17 cellular contexts compared by ENCODE assay signal in the genomic region with DNA sequence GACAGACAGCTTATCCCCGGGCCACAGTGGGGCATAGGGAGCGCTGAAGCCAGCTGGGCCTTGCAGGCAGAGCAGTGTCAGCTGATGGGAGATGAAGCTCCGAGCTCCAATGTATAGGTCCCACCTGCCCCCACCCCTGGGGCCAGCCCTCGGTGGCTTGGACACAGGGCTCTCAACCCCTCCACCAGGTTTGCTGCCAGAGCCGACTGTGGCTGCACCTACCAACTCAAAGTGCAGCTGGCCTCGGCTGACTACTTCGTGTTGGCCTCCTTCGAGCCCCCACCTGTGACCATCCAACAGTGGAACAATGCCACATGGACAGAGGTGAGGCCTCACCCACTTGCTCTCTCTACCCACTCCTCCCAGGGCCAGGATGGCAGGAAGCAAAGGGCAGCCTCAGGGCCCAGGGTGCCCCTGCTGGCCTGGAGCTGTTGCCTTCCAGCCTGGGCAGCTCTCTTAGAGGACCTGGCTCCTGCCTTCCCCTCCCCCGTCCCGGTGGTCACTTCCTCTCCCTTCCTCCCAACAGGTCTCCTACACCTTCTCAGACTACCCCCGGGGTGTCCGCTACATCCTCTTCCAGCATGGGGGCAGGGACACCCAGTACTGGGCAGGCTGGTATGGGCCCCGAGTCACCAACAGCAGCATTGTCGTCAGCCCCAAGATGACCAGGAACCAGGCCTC. TPM values are rescaled to one million over a fixed set of nuclear protein-coding genes. Genes with fewer than 3 reads are reported as not detected.
DNase-seq lines count a peak whose midpoint lies in the region; FAIRE-seq and TF ChIP-seq lines count a peak whose summit lies in the region.
"Had no signal": no experiment of that assay in that cellular context is flagged by ENCODE, and none has a peak within 500 bp of the region (broad histone marks: within the 10 kb centered on the region; RNA-seq: fewer than 3 reads in every experiment).

No MANE protein-coding gene starts in this region.

- H3K36me3 ChIP-seq in bronchial epithelial cell (ENCODE audit: control insufficient read depth, insufficient read depth, low read length) (peaks cover 16% of the 10 kb centered on the region), osteoblast (ENCODE audit: insufficient read depth, low read length) (peaks cover 20% of the 10 kb centered on the region)
- H3K36me3 ChIP-seq: BE2C had no signal

- H3K4me2 ChIP-seq in osteoblast (ENCODE audit: insufficient read depth, low read length): no peak overlapping the region

- H4K20me1 ChIP-seq in osteoblast (ENCODE audit: insufficient read depth, low read length): peaks cover 4% of the 10 kb centered on the region

- H3K9me3 ChIP-seq in osteoblast (ENCODE audit: low read depth, low read length): no peaks in the 10 kb centered on the region
- H3K9me3 ChIP-seq: BE2C, Peyer's patch had no signal

- H3K79me2 ChIP-seq in osteoblast (ENCODE audit: insufficient read depth, low read length): no peaks in the 10 kb centered on the region

- no peak for TF ChIP-seq CTCF in bronchial epithelial cell (IDR thresholded peaks at IDR 0.05; ENCODE audit: insufficient read depth, low read length, severe bottlenecking)
- no peak for TF ChIP-seq CTCF in osteoblast (IDR thresholded peaks at IDR 0.05; ENCODE audit: extremely low read depth, low read depth, low read length)
- TF ChIP-seq CTCF in mesothelial cell of epicardium (IDR thresholded peaks at IDR 0.05; ENCODE audit: unreplicated experiment): no peak

- peaks cover 69% of the 10 kb centered on the region for H3K36me3 Mint-ChIP-seq in activated T-cell treated with anti-CD3 and anti-CD28 coated beads, Interleukin-2, amount 50 U/mL, for 24 hours (ENCODE audit: low read depth)
- H3K36me3 Mint-ChIP-seq in T-helper 2 cell treated with Interferon-gamma antibody and Interleukin-4, amounts not matched to agents 5 μg/mL and 100 μg/mL, for 36 hours (ENCODE audit: low read depth): peaks cover 28% of the 10 kb centered on the region
- H3K36me3 Mint-ChIP-seq in mesothelial cell of epicardium: peaks cover 6% of the 10 kb centered on the region

- H3K4me1 ChIP-seq in osteoblast (ENCODE audit: insufficient read depth, low read length): no peaks in the 10 kb centered on the region
- H3K4me1 ChIP-seq: BE2C, Peyer's patch had no signal

- H3K27me3 ChIP-seq in bronchial epithelial cell (ENCODE audit: control insufficient read depth, insufficient read depth, low read length) (no peaks in the 10 kb centered on the region), osteoblast (ENCODE audit: insufficient read depth, low read length) (no peaks in the 10 kb centered on the region)
- H3K27me3 ChIP-seq: BE2C, Peyer's patch had no signal

- no peak for DNase-seq in activated T-cell treated with anti-CD3 and anti-CD28 coated beads, Interleukin-2, amount 50 U/mL, for 24 hours
- DNase-seq in activated T-cell treated with anti-CD3 and anti-CD28 coated beads for 4 hours (no peak), bronchial epithelial cell (ENCODE audit: low read depth) (no peak), osteoblast (ENCODE audit: insufficient read length, low spot score, missing footprints) (peak; percentile 52), mesothelial cell of epicardium (ENCODE audit: low spot score in 2 of 2, unreplicated experiment in 2 of 2) (no peak)
- DNase-seq in T-helper 2 cell treated with Interferon-gamma antibody and Interleukin-4, amounts not matched to agents 5 μg/mL and 100 μg/mL, for 36 hours (ENCODE audit: low spot score): no peak
- DNase-seq: 8988T; BE2C; CD4-positive, alpha-beta T cell; EL; H9; Kasumi-1; MM.1S; NCI-H1092 treated with DMSO at 0.1 percent for 48 hours; NCI-H226; NCI-H524 treated with DMSO at 0.1 percent for 48 hours; Peyer's patch had no signal

- no peaks in the 10 kb centered on the region for H3K9me3 Mint-ChIP-seq in activated T-cell treated with anti-CD3 and anti-CD28 coated beads, Interleukin-2, amount 50 U/mL, for 24 hours
- no peaks in the 10 kb centered on the region for H3K9me3 Mint-ChIP-seq in T-helper 2 cell treated with Interferon-gamma antibody and Interleukin-4, amounts not matched to agents 5 μg/mL and 100 μg/mL, for 36 hours
- H3K9me3 Mint-ChIP-seq in mesothelial cell of epicardium: no peaks in the 10 kb centered on the region
- H3K9me3 Mint-ChIP-seq: CD4-positive, alpha-beta T cell; H9 had no signal

- FAIRE-seq in bronchial epithelial cell (lab: Jason Lieb, UNC): peak; percentile 80

- H3K4me1 Mint-ChIP-seq in activated T-cell treated with anti-CD3 and anti-CD28 coated beads, Interleukin-2, amount 50 U/mL, for 24 hours (ENCODE audit: low read depth): no peaks in the 10 kb centered on the region
- H3K4me1 Mint-ChIP-seq in T-helper 2 cell treated with Interferon-gamma antibody and Interleukin-4, amounts not matched to agents 5 μg/mL and 100 μg/mL, for 36 hours (ENCODE audit: low read depth): no peaks in the 10 kb centered on the region
- H3K4me1 Mint-ChIP-seq in mesothelial cell of epicardium: no peaks in the 10 kb centered on the region

- H3K27me3 Mint-ChIP-seq in activated T-cell treated with anti-CD3 and anti-CD28 coated beads, Interleukin-2, amount 50 U/mL, for 24 hours: no peaks in the 10 kb centered on the region
- H3K27me3 Mint-ChIP-seq in T-helper 2 cell treated with Interferon-gamma antibody and Interleukin-4, amounts not matched to agents 5 μg/mL and 100 μg/mL, for 36 hours (ENCODE audit: low read depth): no peaks in the 10 kb centered on the region
- no peaks in the 10 kb centered on the region for H3K27me3 Mint-ChIP-seq in mesothelial cell of epicardium (ENCODE audit: low read depth)
- H3K27me3 Mint-ChIP-seq: CD4-positive, alpha-beta T cell had no signal

- no peak overlapping the region for H3K4me3 ChIP-seq in bronchial epithelial cell (ENCODE audit: low read depth, low read length)
- H3K4me3 ChIP-seq in osteoblast (ENCODE audit: insufficient read depth, low read length): no peak overlapping the region
- H3K4me3 ChIP-seq: Peyer's patch had no signal

- no peak overlapping the region for H3K27ac ChIP-seq in osteoblast (ENCODE audit: low read depth, low read length)
- H3K27ac ChIP-seq: Peyer's patch had no signal

- H2AFZ ChIP-seq in osteoblast (ENCODE audit: low read length): no peak overlapping the region

- peak overlapping the region; percentile 5 for H3K27ac Mint-ChIP-seq in activated T-cell treated with anti-CD3 and anti-CD28 coated beads, Interleukin-2, amount 50 U/mL, for 24 hours
- no peak overlapping the region for H3K27ac Mint-ChIP-seq in T-helper 2 cell treated with Interferon-gamma antibody and Interleukin-4, amounts not matched to agents 5 μg/mL and 100 μg/mL, for 36 hours
- H3K27ac Mint-ChIP-seq in mesothelial cell of epicardium: no peak overlapping the region
- H3K27ac Mint-ChIP-seq: CD4-positive, alpha-beta T cell had no signal

- H3K4me3 Mint-ChIP-seq in activated T-cell treated with anti-CD3 and anti-CD28 coated beads, Interleukin-2, amount 50 U/mL, for 24 hours: no peak overlapping the region
- no peak overlapping the region for H3K4me3 Mint-ChIP-seq in T-helper 2 cell treated with Interferon-gamma antibody and Interleukin-4, amounts not matched to agents 5 μg/mL and 100 μg/mL, for 36 hours
- no peak overlapping the region for H3K4me3 Mint-ChIP-seq in mesothelial cell of epicardium
- H3K4me3 Mint-ChIP-seq: CD4-positive, alpha-beta T cell; H9 had no signal

RNA-seq across cellular contexts. Expression of a gene that starts 7.7 kb away (rescaled TPM):
- total RNA-seq in bronchial epithelial cell: 41.6 and 44.5 TPM in 2 replicates
- 20.6 and 22.7 TPM in 2 replicates for total RNA-seq in osteoblast
- total RNA-seq in mesothelial cell of epicardium: 53.0 to 56.3 TPM (median 56.0 TPM) in 3 replicates

RNA-seq across cellular contexts. Expression of a gene that starts 9.2 kb away (rescaled TPM):
- total RNA-seq in bronchial epithelial cell (13.2 and 14.2 TPM in 2 replicates), osteoblast (8.7 and 8.8 TPM in 2 replicates), mesothelial cell of epicardium (4.7 to 5.4 TPM (median 4.9 TPM) in 3 replicates)

RNA-seq across cellular contexts. Expression of a gene that starts 18.3 kb away (rescaled TPM):
- not detected in 2 replicates for total RNA-seq in bronchial epithelial cell
- total RNA-seq in osteoblast: under 0.01 TPM in 2 replicates
- total RNA-seq in mesothelial cell of epicardium: 1.1 to 1.4 TPM (median 1.4 TPM) in 3 replicates
- total RNA-seq: Peyer's patch had no signal

RNA-seq across cellular contexts. Expression of a gene that starts 18.6 kb away (rescaled TPM):
- 9.0 and 14.7 TPM in 2 replicates for total RNA-seq in bronchial epithelial cell
- 14.4 and 16.3 TPM in 2 replicates for total RNA-seq in osteoblast
- total RNA-seq in mesothelial cell of epicardium: 33.1 to 39.4 TPM (median 37.3 TPM) in 3 replicates

RNA-seq across cellular contexts. Expression of a gene that starts 19.0 kb away (rescaled TPM):
- total RNA-seq in bronchial epithelial cell: 49.5 and 75.7 TPM in 2 replicates
- 0.29 and 0.36 TPM in 2 replicates for total RNA-seq in osteoblast
- total RNA-seq in mesothelial cell of epicardium: 2.6 to 3.3 TPM (median 3.1 TPM) in 3 replicates
